19 cellular contexts compared by ENCODE assay signal in the genomic region with DNA sequence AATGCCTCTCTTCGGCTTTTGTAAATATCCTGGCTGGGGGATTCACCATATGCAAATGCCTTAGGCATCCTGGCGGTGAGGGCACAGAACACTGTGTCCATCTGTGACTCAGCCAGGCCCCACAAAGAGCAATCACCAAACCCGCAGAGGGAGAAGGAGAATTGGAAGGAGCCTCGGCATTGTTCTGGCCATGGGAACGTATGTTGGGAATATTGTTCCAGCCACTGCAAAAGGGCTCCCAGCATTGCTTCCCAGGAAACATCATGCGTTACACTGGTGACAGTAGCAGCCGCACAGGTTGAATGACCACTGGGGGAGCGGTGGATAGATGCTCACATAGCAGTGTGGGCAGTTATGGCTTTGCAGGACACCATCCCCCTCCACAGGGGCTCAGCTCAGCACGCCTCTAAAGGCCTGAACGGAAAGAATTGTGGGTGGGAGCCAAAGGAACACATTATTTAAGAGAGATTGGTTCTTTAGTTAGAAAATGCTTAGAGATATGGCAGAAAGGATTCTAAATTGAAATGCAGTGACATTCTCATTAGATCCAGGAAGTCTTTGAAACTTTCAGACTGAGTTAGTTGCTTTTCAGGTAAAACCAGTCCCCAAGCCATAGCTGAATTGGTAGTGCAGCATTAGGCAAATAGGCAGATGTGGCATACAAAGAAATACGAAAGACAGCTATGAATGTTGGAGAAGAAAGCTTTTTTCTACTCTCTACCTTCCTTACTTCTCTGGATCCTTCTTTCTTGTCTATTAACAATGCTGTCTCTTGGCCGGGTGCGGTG.
DNase-seq lines count a peak whose midpoint lies in the region; ATAC-seq and TF ChIP-seq lines count a peak whose summit lies in the region.
"Had no signal": no experiment of that assay in that cellular context is flagged by ENCODE, and none has a peak within 500 bp of the region (broad histone marks: within the 10 kb centered on the region; RNA-seq: fewer than 3 reads in every experiment).

No MANE protein-coding gene starts in this region.

- dilution Hi-C loops in mammary epithelial cell (cut with HindIII; ENCODE audit: low sequenced_read_pairs) = loop anchor here (10.0 to 25.0 kb wide), 2 partner anchors 104 to 187 kb away; partner anchors contain the start of gene RNF144B

- peak overlapping the region; percentile 79; the same call in 1 of the 2 replicates for H3K27ac ChIP-seq in 22Rv1
- H3K27ac ChIP-seq in mammary epithelial cell (ENCODE audit: insufficient read depth, low read depth, low read length) = no peak overlapping the region
- no peak overlapping the region for H3K27ac ChIP-seq in colonic mucosa
- H3K27ac ChIP-seq in body of pancreas = no peak overlapping the region
- H3K27ac ChIP-seq: SJCRH30, vagina had no signal

- intact Hi-C loops in mammary epithelial cell (cut with micrococcal nuclease) (no loop called here), colonic mucosa (cut with DNase I) (no loop called here), body of pancreas (cut with DNase I) (no loop called here)

- H3K9me3 ChIP-seq in mammary epithelial cell (replicated peaks; ENCODE audit: insufficient read depth, low read length) (no peaks in the 10 kb centered on the region), colonic mucosa (no peaks in the 10 kb centered on the region), body of pancreas (no peaks in the 10 kb centered on the region)
- H3K9me3 ChIP-seq: SJCRH30, vagina had no signal

- no peak overlapping the region for H2AFZ ChIP-seq in mammary epithelial cell (ENCODE audit: low read depth, low read length)

- no peak for TF ChIP-seq POLR2A in body of pancreas (IDR thresholded peaks at IDR 0.05)

- no peak overlapping the region for H3K4me2 ChIP-seq in mammary epithelial cell (ENCODE audit: insufficient read depth, low read depth, low read length)

- H3K36me3 ChIP-seq in mammary epithelial cell (ENCODE audit: insufficient read depth, low read length) = no peaks in the 10 kb centered on the region
- H3K36me3 ChIP-seq in colonic mucosa = no peaks in the 10 kb centered on the region
- H3K36me3 ChIP-seq in body of pancreas (replicated peaks in 1 of 2; ENCODE audit: insufficient read depth in 1 of 2, low read depth in 2 of 2) = no peaks in the 10 kb centered on the region
- H3K36me3 ChIP-seq: SJCRH30, vagina had no signal

- CTCF ChIA-PET in mammary epithelial cell (lab: Charles Lee; ENCODE audit: low non-redundant PET) = no interaction called here

- in situ Hi-C loops in mammary epithelial cell (cut with MboI; ENCODE audit: low sequenced_read_pairs in 2 of 2) = no loop called here

- no peak for TF ChIP-seq CTCF in 22Rv1 (IDR thresholded peaks at IDR 0.05)
- TF ChIP-seq CTCF in mammary epithelial cell (conservative IDR thresholded peaks at IDR 0.05 in 1 of 2, IDR thresholded peaks at IDR 0.05 in 1 of 2; ENCODE audit: extremely low read depth in 1 of 2, insufficient read depth in 1 of 2, low read depth in 1 of 2, low read length in 2 of 2) = no peak
- TF ChIP-seq CTCF in omental fat pad (IDR thresholded peaks at IDR 0.05) = no peak
- TF ChIP-seq CTCF in colonic mucosa (IDR thresholded peaks at IDR 0.05) = no peak
- TF ChIP-seq CTCF in body of pancreas (IDR thresholded peaks at IDR 0.05) = no peak

- H3K27me3 ChIP-seq in mammary epithelial cell (ENCODE audit: insufficient read depth, low read length) (no peaks in the 10 kb centered on the region), colonic mucosa (no peaks in the 10 kb centered on the region), body of pancreas (no peaks in the 10 kb centered on the region)
- H3K27me3 ChIP-seq: SJCRH30, vagina had no signal

- H3K79me2 ChIP-seq in mammary epithelial cell (ENCODE audit: insufficient read depth, low read length) = no peaks in the 10 kb centered on the region

- WGBS in mammary epithelial cell (ENCODE audit: low coverage, missing lambda C conversion rate) = 90% methylated on average over 13 of the region's 13 CpGs
- 85 to 91% methylated on average over 13 of the region's 13 CpGs for WGBS in body of pancreas, 2 donors

- peaks cover 29% of the 10 kb centered on the region for H3K4me1 ChIP-seq in mammary epithelial cell (ENCODE audit: insufficient read depth, low read length)
- no peaks in the 10 kb centered on the region for H3K4me1 ChIP-seq in colonic mucosa
- peaks cover 13% of the 10 kb centered on the region for H3K4me1 ChIP-seq in body of pancreas
- H3K4me1 ChIP-seq: vagina had no signal

- no TSS peak for BruUV-seq in mammary epithelial cell (replicated peaks; lab: Mats Ljungman, UMichigan)

- H4K20me1 ChIP-seq in mammary epithelial cell (ENCODE audit: insufficient read depth, low read length) = no peaks in the 10 kb centered on the region

- ATAC-seq in omental fat pad (ENCODE audit: low FRiP score) (no peak), body of pancreas (no peak)
- ATAC-seq: activated naive CD4-positive, alpha-beta T cell treated with anti-CD3 and anti-CD28 coated beads, Interleukin-2, amount 50 U/mL, for 72 hours; CD8-positive, alpha-beta T cell; naive thymus-derived CD4-positive, alpha-beta T cell had no signal

- DNase-seq in M059J (ENCODE audit: low read depth) = peak; percentile 94
- DNase-seq in mammary epithelial cell = peak; percentile 55
- peak; percentile 59 for DNase-seq in left kidney (ENCODE audit: low read depth, low spot score)
- DNase-seq in omental fat pad (ENCODE audit: low spot score) = no peak
- DNase-seq in retina = no peak
- DNase-seq in colonic mucosa = no peak
- no peak for DNase-seq in body of pancreas
- DNase-seq: activated CD4-positive, alpha-beta T cell treated with anti-CD3 and anti-CD28 coated beads, Interleukin-2, amount 10 ng/mL, durations not matched to agents 24 days and 14 days; activated T-cell treated with anti-CD3 and anti-CD28 coated beads, Interleukin-2, amount 50 U/mL, for 1 hour; CD8-positive, alpha-beta T cell; effector CD8-positive, alpha-beta T cell; GDM1; naive thymus-derived CD4-positive, alpha-beta T cell; NCI-H187; NCI-H446; SJCRH30 had no signal

- no peak overlapping the region for H3K4me3 ChIP-seq in mammary epithelial cell (replicated peaks in 1 of 3; ENCODE audit: insufficient read depth in 1 of 3, low read depth in 2 of 3, low read length in 3 of 3)
- no peak overlapping the region for H3K4me3 ChIP-seq in colonic mucosa
- H3K4me3 ChIP-seq in body of pancreas = no peak overlapping the region
- H3K4me3 ChIP-seq: SJCRH30, vagina had no signal

- H3K9ac ChIP-seq in mammary epithelial cell (ENCODE audit: insufficient read depth, low read length) (no peak overlapping the region), colonic mucosa (ENCODE audit: low read depth in 2 of 2, low read length in 2 of 2) (no peak overlapping the region)

Comparison
In these comparisons a context has a peak if more than half of its experiments do, and no peak if none do; other contexts are left out.
1. DNase-seq: peak in M059J (single experiment), mammary epithelial cell (single experiment) and left kidney (single experiment); none in omental fat pad (single experiment), retina (single experiment), colonic mucosa (single experiment) and body of pancreas (0 of 4).